ENCODE assay signal across 14 cellular contexts in genomic region chr1:196531737-196532514, GRCh38.
"Had no signal": no experiment of that assay in that cellular context is flagged by ENCODE, and none has a peak within 500 bp of the region (broad histone marks: within the 10 kb centered on the region; RNA-seq: fewer than 3 reads in every experiment).

No MANE protein-coding gene starts in this region.

- DNase-seq: activated CD4-positive, alpha-beta memory T cell treated with anti-CD3 and anti-CD28 coated beads for 36 hours; activated CD4-positive, alpha-beta T cell treated with anti-CD3 and anti-CD28 coated beads for 1 hour; activated effector memory CD4-positive, alpha-beta T cell treated with anti-CD3 and anti-CD28 coated beads, Interleukin-2, amount 50 U/mL, for 16 hours; activated T-cell treated with anti-CD3 and anti-CD28 coated beads, Interleukin-2, amount 50 U/mL, for 4 hours; brain microvascular endothelial cell; endodermal cell; erythroblast; psoas muscle; stimulated activated CD4-positive, alpha-beta T cell treated with anti-CD3 and anti-CD28 coated beads, Interleukin-4, amount 100 ng/mL, for 4 hours; stimulated activated naive CD8-positive, alpha-beta T cell treated with anti-CD3 and anti-CD28 coated beads, Interleukin-15, amount 100 ng/mL, for 72 hours had no signal

- H3K27ac ChIP-seq: brain microvascular endothelial cell, psoas muscle, thoracic aorta, vagina had no signal

- H3K4me1 ChIP-seq: psoas muscle, vagina had no signal

- ATAC-seq: activated naive CD4-positive, alpha-beta T cell treated with anti-CD3 and anti-CD28 coated beads, Interleukin-2, amount 50 U/mL, for 72 hours; activated T-cell treated with anti-CD3 and anti-CD28 coated beads, Interleukin-2, amount 50 U/mL, for 4 hours; left lobe of liver; psoas muscle; stimulated activated naive CD8-positive, alpha-beta T cell treated with anti-CD3 and anti-CD28 coated beads, Interleukin-15, amount 100 ng/mL, for 72 hours had no signal

- H3K27me3 ChIP-seq: brain microvascular endothelial cell, vagina had no signal

- H3K4me3 ChIP-seq: psoas muscle, thoracic aorta, vagina had no signal

- H3K9me3 ChIP-seq: psoas muscle, thoracic aorta, vagina had no signal

- H3K36me3 ChIP-seq: brain microvascular endothelial cell, thoracic aorta, vagina had no signal
